1 cellular context compared by ENCODE assay signal in genomic region chr15:22838292-22839042, GRCh38.
A peak's percentile ranks its signal among the peaks of the same experiment; 100 is the strongest.
TF ChIP-seq lines count a peak whose summit lies in the region.

Gene NIPA2 (plus strand): TSS chr15:22838666. CDS start chr15:22851732, 13,066 bp downstream.

TF ChIP-seq in HepG2, 621 proteins besides CTCF, POLR2A, EP300 and RAD21 (continued from another document and continues in another):
- 0 out of 2 replicates have a peak, but pooled peaks have one; percentile 46 for TF ChIP-seq KDM4B (CRISPR knock-in tag; IDR thresholded peaks at IDR 0.05)
- TF ChIP-seq MED1 (CRISPR knock-in tag; IDR thresholded peaks at IDR 0.05), result peak; percentile 55; the same call in 1 of the 2 replicates
- peak; percentile 73 for TF ChIP-seq YEATS4 (CRISPR knock-in tag; IDR thresholded peaks at IDR 0.05; ENCODE audit: borderline replicate concordance)
- TF ChIP-seq CCAR2 (optimal IDR thresholded peaks at IDR 0.05; ENCODE audit: low read depth, low read length), result no peak
- TF ChIP-seq SNRNP70 (IDR thresholded peaks at IDR 0.05; ENCODE audit: low read depth, low read length), result no peak
- no peak for TF ChIP-seq PHF5A (CRISPR knock-in tag; IDR thresholded peaks at IDR 0.05; ENCODE audit: low read depth, unreplicated experiment)
- TF ChIP-seq MIER3 (CRISPR knock-in tag; IDR thresholded peaks at IDR 0.05; ENCODE audit: borderline replicate concordance), result peak; percentile 46; the same call in 1 of the 2 replicates
- TF ChIP-seq, protein P1, sequence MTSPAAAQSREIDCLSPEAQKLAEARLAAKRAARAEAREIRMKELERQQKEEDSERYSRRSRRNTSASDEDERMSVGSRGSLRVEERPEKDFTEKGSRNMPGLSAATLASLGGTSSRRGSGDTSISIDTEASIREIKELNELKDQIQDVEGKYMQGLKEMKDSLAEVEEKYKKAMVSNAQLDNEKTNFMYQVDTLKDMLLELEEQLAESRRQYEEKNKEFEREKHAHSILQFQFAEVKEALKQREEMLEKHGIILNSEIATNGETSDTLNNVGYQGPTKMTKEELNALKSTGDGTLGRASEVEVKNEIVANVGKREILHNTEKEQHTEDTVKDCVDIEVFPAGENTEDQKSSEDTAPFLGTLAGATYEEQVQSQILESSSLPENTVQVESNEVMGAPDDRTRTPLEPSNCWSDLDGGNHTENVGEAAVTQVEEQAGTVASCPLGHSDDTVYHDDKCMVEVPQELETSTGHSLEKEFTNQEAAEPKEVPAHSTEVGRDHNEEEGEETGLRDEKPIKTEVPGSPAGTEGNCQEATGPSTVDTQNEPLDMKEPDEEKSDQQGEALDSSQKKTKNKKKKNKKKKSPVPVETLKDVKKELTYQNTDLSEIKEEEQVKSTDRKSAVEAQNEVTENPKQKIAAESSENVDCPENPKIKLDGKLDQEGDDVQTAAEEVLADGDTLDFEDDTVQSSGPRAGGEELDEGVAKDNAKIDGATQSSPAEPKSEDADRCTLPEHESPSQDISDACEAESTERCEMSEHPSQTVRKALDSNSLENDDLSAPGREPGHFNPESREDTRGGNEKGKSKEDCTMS (CRISPR knock-in tag; conservative IDR thresholded peaks at IDR 0.05), result no peak
- TF ChIP-seq REL (CRISPR knock-in tag; conservative IDR thresholded peaks at IDR 0.05), result no peak
- TF ChIP-seq STAG1 (CRISPR knock-in tag; IDR thresholded peaks at IDR 0.05), result no peak
- TF ChIP-seq ZNF136 (CRISPR knock-in tag; IDR thresholded peaks at IDR 0.05; ENCODE audit: low read depth), result 0 out of 2 replicates have a peak, but pooled peaks have one; percentile 38
- peak; percentile 84 for TF ChIP-seq SPEN (CRISPR knock-in tag; IDR thresholded peaks at IDR 0.05; ENCODE audit: low read depth)
- TF ChIP-seq KMT2B (CRISPR knock-in tag; IDR thresholded peaks at IDR 0.05), result peak; percentile 87
- TF ChIP-seq CAMTA2 (CRISPR knock-in tag; IDR thresholded peaks at IDR 0.05; ENCODE audit: borderline replicate concordance), result no peak
- no peak for TF ChIP-seq ZNF674 (CRISPR knock-in tag; IDR thresholded peaks at IDR 0.05; ENCODE audit: low read depth)
- TF ChIP-seq MYC (CRISPR knock-in tag; IDR thresholded peaks at IDR 0.05; ENCODE audit: borderline replicate concordance), result peak; percentile 60; the same call in 1 of the 2 replicates
- 0 out of 2 replicates have a peak, but pooled peaks have one; percentile 23 for TF ChIP-seq GFI1 (CRISPR knock-in tag; IDR thresholded peaks at IDR 0.05; ENCODE audit: borderline replicate concordance)
- TF ChIP-seq ZNF17 (CRISPR knock-in tag; IDR thresholded peaks at IDR 0.05), result no peak
- TF ChIP-seq NFE2L1 (CRISPR knock-in tag; IDR thresholded peaks at IDR 0.05; ENCODE audit: borderline replicate concordance), result no peak
- peak; percentile 72; the same call in 1 of the 2 replicates for TF ChIP-seq YEATS2 (CRISPR knock-in tag; IDR thresholded peaks at IDR 0.05; ENCODE audit: borderline replicate concordance)
- TF ChIP-seq KDM5A (IDR thresholded peaks at IDR 0.05; ENCODE audit: borderline replicate concordance, low read length), result peak; percentile 88
- TF ChIP-seq FUBP1 (CRISPR knock-in tag; IDR thresholded peaks at IDR 0.05; ENCODE audit: borderline replicate concordance), result no peak
- no peak for TF ChIP-seq JDP2 (CRISPR knock-in tag; IDR thresholded peaks at IDR 0.05; ENCODE audit: borderline replicate concordance)
- no peak for TF ChIP-seq CCDC6 (CRISPR knock-in tag; IDR thresholded peaks at IDR 0.05)
- no peak for TF ChIP-seq RERE (CRISPR knock-in tag; IDR thresholded peaks at IDR 0.05; ENCODE audit: low read depth)
- TF ChIP-seq ZNF335 (CRISPR knock-in tag; IDR thresholded peaks at IDR 0.05), result peak; percentile 70; the same call in 1 of the 2 replicates
- TF ChIP-seq ARNTL (CRISPR knock-in tag; IDR thresholded peaks at IDR 0.05), result no peak
- TF ChIP-seq MAFK (conservative IDR thresholded peaks at IDR 0.05 in 1 of 2, IDR thresholded peaks at IDR 0.05 in 1 of 2; ENCODE audit: low read length in 2 of 2), result no peak
- no peak for TF ChIP-seq ZNF256 (CRISPR knock-in tag; conservative IDR thresholded peaks at IDR 0.05)
- TF ChIP-seq MTF1 (CRISPR knock-in tag; IDR thresholded peaks at IDR 0.05), result no peak
- no peak for TF ChIP-seq ZNF367 (CRISPR knock-in tag; IDR thresholded peaks at IDR 0.05; ENCODE audit: borderline replicate concordance)
- TF ChIP-seq ZNF30 (CRISPR knock-in tag; IDR thresholded peaks at IDR 0.05), result no peak
- no peak for TF ChIP-seq ZFP1 (CRISPR knock-in tag; IDR thresholded peaks at IDR 0.05)
- TF ChIP-seq ZBTB44 (CRISPR knock-in tag; IDR thresholded peaks at IDR 0.05), result no peak
- peak; percentile 73 for TF ChIP-seq SALL1 (CRISPR knock-in tag; IDR thresholded peaks at IDR 0.05)
- peak; percentile 95 for TF ChIP-seq RBFOX2 (IDR thresholded peaks at IDR 0.05; ENCODE audit: low read depth, low read length)
- no peak; the same call in 1 of the 2 replicates for TF ChIP-seq AHR (CRISPR knock-in tag; IDR thresholded peaks at IDR 0.05)
- TF ChIP-seq ZNF460 (CRISPR knock-in tag; IDR thresholded peaks at IDR 0.05; ENCODE audit: borderline replicate concordance), result no peak
- no peak for TF ChIP-seq JUNB (CRISPR knock-in tag; IDR thresholded peaks at IDR 0.05; ENCODE audit: borderline replicate concordance)
- TF ChIP-seq, protein P2, sequence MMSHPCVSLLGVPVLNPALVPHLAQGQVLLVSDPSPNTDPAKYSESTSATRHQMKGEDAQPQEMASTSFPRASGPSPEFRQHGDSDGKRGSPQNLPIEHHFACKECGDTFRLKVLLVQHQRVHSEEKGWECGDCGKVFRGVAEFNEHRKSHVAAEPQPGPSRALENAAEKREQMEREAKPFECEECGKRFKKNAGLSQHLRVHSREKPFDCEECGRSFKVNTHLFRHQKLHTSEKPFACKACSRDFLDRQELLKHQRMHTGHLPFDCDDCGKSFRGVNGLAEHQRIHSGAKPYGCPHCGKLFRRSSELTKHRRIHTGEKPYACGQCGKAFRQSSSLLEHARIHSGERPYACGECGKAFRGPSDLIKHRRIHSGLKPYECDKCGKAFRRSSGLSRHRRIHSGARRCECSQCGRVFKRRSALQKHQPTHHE (CRISPR knock-in tag; IDR thresholded peaks at IDR 0.05; ENCODE audit: borderline replicate concordance), result no peak
- peak; percentile 80 for TF ChIP-seq PATZ1 (CRISPR knock-in tag; IDR thresholded peaks at IDR 0.05)
- no peak for TF ChIP-seq ZZZ3 (CRISPR knock-in tag; IDR thresholded peaks at IDR 0.05; ENCODE audit: borderline replicate concordance)
- no peak for TF ChIP-seq ZNF468 (CRISPR knock-in tag; IDR thresholded peaks at IDR 0.05)
- TF ChIP-seq, protein P3, sequence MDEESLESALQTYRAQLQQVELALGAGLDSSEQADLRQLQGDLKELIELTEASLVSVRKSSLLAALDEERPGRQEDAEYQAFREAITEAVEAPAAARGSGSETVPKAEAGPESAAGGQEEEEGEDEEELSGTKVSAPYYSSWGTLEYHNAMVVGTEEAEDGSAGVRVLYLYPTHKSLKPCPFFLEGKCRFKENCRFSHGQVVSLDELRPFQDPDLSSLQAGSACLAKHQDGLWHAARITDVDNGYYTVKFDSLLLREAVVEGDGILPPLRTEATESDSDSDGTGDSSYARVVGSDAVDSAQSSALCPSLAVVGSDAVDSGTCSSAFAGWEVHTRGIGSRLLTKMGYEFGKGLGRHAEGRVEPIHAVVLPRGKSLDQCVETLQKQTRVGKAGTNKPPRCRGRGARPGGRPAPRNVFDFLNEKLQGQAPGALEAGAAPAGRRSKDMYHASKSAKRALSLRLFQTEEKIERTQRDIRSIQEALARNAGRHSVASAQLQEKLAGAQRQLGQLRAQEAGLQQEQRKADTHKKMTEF (CRISPR knock-in tag; IDR thresholded peaks at IDR 0.05), result peak; percentile 53; the same call in 1 of the 2 replicates
- TF ChIP-seq ZNF772 (CRISPR knock-in tag; IDR thresholded peaks at IDR 0.05), result peak; percentile 71
- no peak for TF ChIP-seq ZNF207 (IDR thresholded peaks at IDR 0.05; ENCODE audit: borderline replicate concordance)
- peak; percentile 69 for TF ChIP-seq IRF2 (CRISPR knock-in tag; IDR thresholded peaks at IDR 0.05)
- no peak for TF ChIP-seq ZNF652 (CRISPR knock-in tag; IDR thresholded peaks at IDR 0.05; ENCODE audit: borderline replicate concordance, low read depth)
- no peak for TF ChIP-seq GZF1 (CRISPR knock-in tag; IDR thresholded peaks at IDR 0.05)
- TF ChIP-seq ZNF234 (CRISPR knock-in tag; conservative IDR thresholded peaks at IDR 0.05), result no peak
- TF ChIP-seq, protein P4, sequence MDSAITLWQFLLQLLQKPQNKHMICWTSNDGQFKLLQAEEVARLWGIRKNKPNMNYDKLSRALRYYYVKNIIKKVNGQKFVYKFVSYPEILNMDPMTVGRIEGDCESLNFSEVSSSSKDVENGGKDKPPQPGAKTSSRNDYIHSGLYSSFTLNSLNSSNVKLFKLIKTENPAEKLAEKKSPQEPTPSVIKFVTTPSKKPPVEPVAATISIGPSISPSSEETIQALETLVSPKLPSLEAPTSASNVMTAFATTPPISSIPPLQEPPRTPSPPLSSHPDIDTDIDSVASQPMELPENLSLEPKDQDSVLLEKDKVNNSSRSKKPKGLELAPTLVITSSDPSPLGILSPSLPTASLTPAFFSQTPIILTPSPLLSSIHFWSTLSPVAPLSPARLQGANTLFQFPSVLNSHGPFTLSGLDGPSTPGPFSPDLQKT (CRISPR knock-in tag; IDR thresholded peaks at IDR 0.05; ENCODE audit: borderline replicate concordance), result no peak
